8 cellular contexts compared by ENCODE assay signal in the genomic region with DNA sequence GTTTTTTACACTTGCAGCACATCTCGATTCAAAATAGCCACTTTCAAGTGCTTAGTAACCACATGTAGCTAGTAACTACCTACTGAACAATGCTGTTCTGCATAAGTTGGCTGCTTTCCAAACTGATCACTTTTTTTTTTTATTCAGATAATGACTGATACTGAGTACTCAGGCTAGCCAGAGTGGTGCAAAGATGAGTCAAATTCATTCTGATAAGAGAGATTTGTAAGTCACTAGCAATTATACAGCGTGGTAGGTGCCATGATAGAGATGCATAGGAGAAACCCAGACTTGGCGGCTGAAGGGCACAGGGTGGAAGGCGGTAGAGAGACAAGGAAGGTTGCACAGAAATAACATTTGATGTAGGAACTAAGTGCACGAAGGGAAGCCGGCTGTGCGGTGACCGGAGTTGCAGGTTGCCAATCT. TPM values are rescaled to one million over a fixed set of nuclear protein-coding genes. Genes with fewer than 3 reads are reported as not detected.
A peak's percentile ranks its signal among the peaks of the same experiment; 100 is the strongest.
DNase-seq lines count a peak whose midpoint lies in the region; ATAC-seq and TF ChIP-seq lines count a peak whose summit lies in the region.

No MANE protein-coding gene starts in this region.

- peak; percentile 16 for ATAC-seq in GM18499 (IDR thresholded peaks at IDR 0.05; ENCODE audit: insufficient read depth, unreplicated experiment)
- ATAC-seq in HG03558 (IDR thresholded peaks at IDR 0.05; ENCODE audit: extremely low read depth, unreplicated experiment) = peak; percentile 20
- no peak for ATAC-seq in lung (ENCODE audit: insufficient read depth, low FRiP score)

- TF ChIP-seq POLR2A in uterus (IDR thresholded peaks at IDR 0.05) = no peak

- in situ Hi-C loops in brain microvascular endothelial cell (cut with HindIII; ENCODE audit: low pct_ligation_motif_present, low sequenced_read_pairs) = no loop called here

- peak overlapping the region; percentile 91 for H3K27ac ChIP-seq in brain microvascular endothelial cell
- H3K27ac ChIP-seq in lung (ENCODE audit: low read depth in 1 of 2, low read length in 1 of 2) = peak overlapping the region; percentile 74 to 88
- peak overlapping the region; percentile 71 to 85 for H3K27ac ChIP-seq in uterus
- no peak overlapping the region for H3K27ac ChIP-seq in substantia nigra (ENCODE audit: low read depth, low read length, poor library complexity, severe bottlenecking)

- 0 to 26% methylated on average over 8 of the region's 8 CpGs for WGBS in lung, 2 donors

- H3K4me3 ChIP-seq in brain microvascular endothelial cell (ENCODE audit: low read depth, low read length) (peak overlapping the region; percentile 77), lung (peak overlapping the region; percentile 48), uterus (peak overlapping the region; percentile 54 to 61)

- H3K4me1 ChIP-seq in lung (ENCODE audit: control insufficient read depth in 2 of 2, insufficient read depth in 2 of 2, low read length in 2 of 2) (peaks cover 0 to 5% of the 10 kb centered on the region in 2 donors), uterus (no peaks in the 10 kb centered on the region)

- H3K27me3 ChIP-seq in brain microvascular endothelial cell (replicated peaks) (no peaks in the 10 kb centered on the region), lung (ENCODE audit: control insufficient read depth, insufficient read depth) (no peaks in the 10 kb centered on the region), uterus (no peaks in the 10 kb centered on the region)

- H3K9me3 ChIP-seq in lung (ENCODE audit: control insufficient read depth in 2 of 2, insufficient read depth in 1 of 2, low read length in 1 of 2) (peaks cover 0 to 7% of the 10 kb centered on the region in 2 donors), uterus (no peaks in the 10 kb centered on the region)

- DNase-seq in brain microvascular endothelial cell (no peak), lung (ENCODE audit: low spot score) (no peak), uterus (no peak), substantia nigra (lab: John Stamatoyannopoulos, UW) (no peak)
- no peak for DNase-seq in activated CD8-positive, alpha-beta memory T cell treated with anti-CD3 and anti-CD28 coated beads, Interleukin-2, amount 50 U/mL, for 48 hours
- DNase-seq in central memory CD4-positive, alpha-beta T cell = no peak

- TF ChIP-seq CTCF in brain microvascular endothelial cell (IDR thresholded peaks at IDR 0.05; ENCODE audit: low read depth, low read length, missing control alignments) = no peak
- no peak for TF ChIP-seq CTCF in lung (IDR thresholded peaks at IDR 0.05; ENCODE audit: control extremely low read depth, extremely low read depth)
- TF ChIP-seq CTCF in uterus (IDR thresholded peaks at IDR 0.05) = no peak

- intact Hi-C loops in uterus (cut with DNase I; ENCODE audit: low total_unique reads) = no loop called here

- H3K36me3 ChIP-seq in brain microvascular endothelial cell (replicated peaks) (no peaks in the 10 kb centered on the region), lung (ENCODE audit: control insufficient read depth in 2 of 2, insufficient read depth in 2 of 2, low read length in 2 of 2) (no peaks in the 10 kb centered on the region), uterus (no peaks in the 10 kb centered on the region)

RNA-seq across cellular contexts. Expression of gene IGBP1, which starts 0.4 kb away (rescaled TPM):
- total RNA-seq in lung (10 to 100 TPM; 35.5 to 69.1 TPM), uterus (10 to 100 TPM; 33.8 to 90.4 (median 63.1) TPM)
- 10 to 100 TPM; 38.1 to 38.5 TPM for polyA plus RNA-seq in lung

RNA-seq across cellular contexts. Expression of gene DGAT2L6, which starts 44.4 kb away (rescaled TPM):
- not detected for total RNA-seq in lung
- polyA plus RNA-seq in lung = not detected
- not detected for total RNA-seq in uterus
